20 cellular contexts compared by ENCODE assay signal in genomic region chr4:93870876-93871458, GRCh38. TPM values are rescaled to one million over a fixed set of nuclear protein-coding genes. Genes with fewer than 3 reads are reported as not detected.
"Had no signal": no experiment of that assay in that cellular context is flagged by ENCODE, and none has a peak within 500 bp of the region (broad histone marks: within the 10 kb centered on the region; RNA-seq: fewer than 3 reads in every experiment).

No MANE protein-coding gene starts in this region.

- ATAC-seq: activated CD4-positive, alpha-beta T cell treated with anti-CD3 and anti-CD28 coated beads for 36 hours; activated T-cell treated with anti-CD3 and anti-CD28 coated beads, Interleukin-2, amount 50 U/mL, for 72 hours; left lobe of liver; natural killer cell; stimulated activated naive CD8-positive, alpha-beta T cell treated with anti-CD3 and anti-CD28 coated beads, Interleukin-15, amount 100 ng/mL, for 72 hours had no signal

- H3K4me1 ChIP-seq: breast epithelium, esophagus squamous epithelium, testis had no signal

- H3K27me3 ChIP-seq: breast epithelium, esophagus squamous epithelium, testis had no signal

- H3K36me3 ChIP-seq: breast epithelium, esophagus squamous epithelium had no signal

- H3K9me3 ChIP-seq: breast epithelium, esophagus squamous epithelium, testis had no signal

- H3K4me3 ChIP-seq: breast epithelium, esophagus squamous epithelium, testis had no signal

- DNase-seq: activated CD4-positive, alpha-beta memory T cell treated with anti-CD3 and anti-CD28 coated beads, Interleukin-2, amount 10 ng/mL, durations not matched to agents 7 days and 5 days; activated CD4-positive, alpha-beta T cell treated with anti-CD3 and anti-CD28 coated beads for 36 hours; activated naive CD8-positive, alpha-beta T cell treated with anti-CD3 and anti-CD28 coated beads, Interleukin-2, amount 10 ng/mL, durations not matched to agents 7 days and 5 days; activated T-cell treated with anti-CD3 and anti-CD28 coated beads, Interleukin-2, amount 50 U/mL, for 72 hours; anterior cingulate cortex; esophagus squamous epithelium; foreskin fibroblast; glutamatergic neuron; immature natural killer cell; mammary epithelial cell; natural killer cell; stimulated activated CD4-positive, alpha-beta T cell treated with anti-CD3 and anti-CD28 coated beads, Interleukin-4, amount 100 ng/mL, for 24 hours; stimulated activated naive CD8-positive, alpha-beta T cell treated with anti-CD3 and anti-CD28 coated beads, Interleukin-15, amount 100 ng/mL, for 72 hours; testis had no signal

- H3K27ac ChIP-seq: breast epithelium, esophagus squamous epithelium, testis had no signal

RNA-seq across cellular contexts. Expression of gene ATOH1, which starts 42.4 kb away (rescaled TPM):
- total RNA-seq: activated CD4-positive, alpha-beta memory T cell treated with anti-CD3 and anti-CD28 coated beads, Interleukin-2, amount 10 ng/mL, durations not matched to agents 7 days and 5 days; activated CD4-positive, alpha-beta T cell treated with anti-CD3 and anti-CD28 coated beads for 36 hours; activated naive CD8-positive, alpha-beta T cell treated with anti-CD3 and anti-CD28 coated beads, Interleukin-2, amount 10 ng/mL, durations not matched to agents 7 days and 5 days; activated T-cell treated with anti-CD3 and anti-CD28 coated beads, Interleukin-2, amount 50 U/mL, for 72 hours; breast epithelium; esophagus squamous epithelium; left lobe of liver; mammary epithelial cell; mucosa of gallbladder; natural killer cell; omental fat pad; pulmonary artery endothelial cell; testis; urinary bladder had no signal
